Comparison of ENCODE assay signal across 1 cellular context in the genomic region with DNA sequence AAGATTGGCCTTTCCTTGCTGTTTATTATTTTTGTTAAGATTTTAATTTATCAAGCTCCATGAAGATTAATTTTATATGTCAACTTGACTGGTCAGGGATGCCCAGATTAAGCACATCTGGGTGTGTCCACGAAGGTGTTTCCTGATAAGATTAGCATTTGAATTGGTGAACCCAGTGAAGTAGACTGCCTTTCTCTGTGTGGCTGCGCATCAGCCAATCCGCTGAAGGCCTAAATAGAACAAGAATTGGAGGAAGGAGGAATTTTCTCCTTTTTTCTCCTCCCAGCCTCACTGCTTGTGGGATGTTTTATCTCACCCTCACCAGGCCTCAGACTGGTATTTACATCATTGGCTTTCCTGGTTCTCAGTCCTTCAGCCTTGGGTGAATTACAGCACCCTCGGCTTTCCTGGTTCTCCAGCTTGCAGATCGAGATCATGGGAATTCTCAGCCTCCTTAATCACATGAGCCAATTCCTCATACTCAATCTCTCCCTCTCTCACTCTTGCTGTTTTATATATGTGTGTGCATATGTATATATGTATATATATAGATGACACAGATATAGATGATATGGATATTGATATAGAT.
TF ChIP-seq lines count a peak whose summit lies in the region.

No MANE protein-coding gene starts in this region.

TF ChIP-seq in HepG2, 621 proteins besides CTCF, POLR2A, EP300 and RAD21 (continued from another document):
- TF ChIP-seq, protein P1, sequence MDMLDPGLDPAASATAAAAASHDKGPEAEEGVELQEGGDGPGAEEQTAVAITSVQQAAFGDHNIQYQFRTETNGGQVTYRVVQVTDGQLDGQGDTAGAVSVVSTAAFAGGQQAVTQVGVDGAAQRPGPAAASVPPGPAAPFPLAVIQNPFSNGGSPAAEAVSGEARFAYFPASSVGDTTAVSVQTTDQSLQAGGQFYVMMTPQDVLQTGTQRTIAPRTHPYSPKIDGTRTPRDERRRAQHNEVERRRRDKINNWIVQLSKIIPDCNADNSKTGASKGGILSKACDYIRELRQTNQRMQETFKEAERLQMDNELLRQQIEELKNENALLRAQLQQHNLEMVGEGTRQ (IDR thresholded peaks at IDR 0.05; ENCODE audit: low read depth, low read length): no peak
- TF ChIP-seq, protein P1 (CRISPR knock-in tag; IDR thresholded peaks at IDR 0.05; ENCODE audit: borderline replicate concordance): no peak
- TF ChIP-seq MAFK (conservative IDR thresholded peaks at IDR 0.05 in 1 of 2, IDR thresholded peaks at IDR 0.05 in 1 of 2; ENCODE audit: low read length in 2 of 2) (no peak), ZNF101 (CRISPR knock-in tag; IDR thresholded peaks at IDR 0.05; ENCODE audit: borderline replicate concordance, low read depth) (no peak), NFYC (CRISPR knock-in tag; IDR thresholded peaks at IDR 0.05) (no peak), TCF12 (IDR thresholded peaks at IDR 0.05) (no peak), TCF12 (CRISPR knock-in tag; IDR thresholded peaks at IDR 0.05) (no peak), ZNF562 (CRISPR knock-in tag; IDR thresholded peaks at IDR 0.05; ENCODE audit: borderline replicate concordance) (no peak)
- TF ChIP-seq, protein P2, sequence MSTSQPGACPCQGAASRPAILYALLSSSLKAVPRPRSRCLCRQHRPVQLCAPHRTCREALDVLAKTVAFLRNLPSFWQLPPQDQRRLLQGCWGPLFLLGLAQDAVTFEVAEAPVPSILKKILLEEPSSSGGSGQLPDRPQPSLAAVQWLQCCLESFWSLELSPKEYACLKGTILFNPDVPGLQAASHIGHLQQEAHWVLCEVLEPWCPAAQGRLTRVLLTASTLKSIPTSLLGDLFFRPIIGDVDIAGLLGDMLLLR (CRISPR knock-in tag; IDR thresholded peaks at IDR 0.05): no peak
- TF ChIP-seq, protein P3, sequence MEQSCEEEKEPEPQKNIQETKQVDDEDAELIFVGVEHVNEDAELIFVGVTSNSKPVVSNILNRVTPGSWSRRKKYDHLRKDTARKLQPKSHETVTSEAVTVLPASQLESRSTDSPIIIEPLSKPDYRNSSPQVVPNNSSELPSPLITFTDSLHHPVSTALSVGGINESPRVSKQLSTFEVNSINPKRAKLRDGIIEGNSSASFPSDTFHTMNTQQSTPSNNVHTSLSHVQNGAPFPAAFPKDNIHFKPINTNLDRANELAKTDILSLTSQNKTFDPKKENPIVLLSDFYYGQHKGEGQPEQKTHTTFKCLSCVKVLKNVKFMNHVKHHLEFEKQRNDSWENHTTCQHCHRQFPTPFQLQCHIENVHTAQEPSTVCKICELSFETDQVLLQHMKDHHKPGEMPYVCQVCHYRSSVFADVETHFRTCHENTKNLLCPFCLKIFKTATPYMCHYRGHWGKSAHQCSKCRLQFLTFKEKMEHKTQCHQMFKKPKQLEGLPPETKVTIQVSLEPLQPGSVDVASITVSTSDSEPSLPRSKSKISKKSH (CRISPR knock-in tag; IDR thresholded peaks at IDR 0.05; ENCODE audit: borderline replicate concordance): no peak
